ENCODE assay signal across 21 cellular contexts in the genomic region with DNA sequence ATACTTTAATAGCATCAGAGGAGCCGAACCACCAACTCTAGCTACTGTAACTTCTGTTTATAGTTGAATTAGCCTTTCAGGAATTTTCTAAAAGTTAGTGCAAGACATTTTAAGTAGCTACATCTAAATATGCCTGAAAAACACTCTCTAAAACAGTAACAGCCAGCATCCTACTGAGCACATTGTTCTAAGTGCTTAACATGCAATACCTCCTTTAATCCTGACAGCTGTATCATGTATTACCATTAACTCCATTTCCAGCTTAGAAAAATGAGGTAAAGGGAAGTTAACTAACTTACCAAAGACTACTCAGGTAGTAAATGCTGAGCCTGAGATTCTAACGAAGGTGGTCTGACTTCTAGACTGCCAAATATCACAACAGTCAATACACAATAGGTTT.
A peak's percentile ranks its signal among the peaks of the same experiment; 100 is the strongest.
DNase-seq lines count a peak whose midpoint lies in the region; ATAC-seq and TF ChIP-seq lines count a peak whose summit lies in the region.
"Had no signal": no experiment of that assay in that cellular context is flagged by ENCODE, and none has a peak within 500 bp of the region (broad histone marks: within the 10 kb centered on the region; RNA-seq: fewer than 3 reads in every experiment).

No MANE protein-coding gene starts in this region.

- intact Hi-C loops in left ventricle myocardium inferior (cut with micrococcal nuclease): no loop called here
- intact Hi-C loops in heart right ventricle (cut with DNase I): no loop called here
- intact Hi-C loops in Caco-2 (cut with micrococcal nuclease; ENCODE audit: unreplicated experiment): loop anchor here (1.0 kb wide), 1 partner anchor 11 kb away; no protein-coding TSS in a partner anchor

- H3K27me3 ChIP-seq in left ventricle myocardium inferior (ENCODE audit: low read depth): no peaks in the 10 kb centered on the region
- no peaks in the 10 kb centered on the region for H3K27me3 ChIP-seq in heart right ventricle
- no peaks in the 10 kb centered on the region for H3K27me3 ChIP-seq in neural progenitor cell
- no peaks in the 10 kb centered on the region for H3K27me3 ChIP-seq in Caco-2 (replicated peaks; ENCODE audit: control insufficient read depth, insufficient read depth, low read length)
- H3K27me3 ChIP-seq in foreskin keratinocyte: no peaks in the 10 kb centered on the region
- H3K27me3 ChIP-seq: pancreas had no signal

- WGBS in heart right ventricle, 2 donors: 58% methylated on average over 2 of the region's 2 CpGs

- CTCF ChIA-PET in Caco-2 (lab: Charles Lee): interaction anchor here (0.6 kb wide), 1 partner anchor 122 kb away, joined by 4 read pairs; no protein-coding TSS in a partner anchor
- CTCF ChIA-PET in RWPE1 (lab: Yijun Ruan, JAX): interaction anchor here (0.7 kb wide), 1 partner anchor 30 kb away, joined by 3 read pairs; no protein-coding TSS in a partner anchor

- H3K4me1 Mint-ChIP-seq in endothelial cell (ENCODE audit: unreplicated experiment): peaks cover 36% of the 10 kb centered on the region
- H3K4me1 Mint-ChIP-seq in neural progenitor cell: peaks cover 14% of the 10 kb centered on the region
- peaks cover 18% of the 10 kb centered on the region for H3K4me1 Mint-ChIP-seq in Caco-2 (ENCODE audit: low read depth, unreplicated experiment)
- H3K4me1 Mint-ChIP-seq: activated CD4-positive, alpha-beta memory T cell treated with anti-CD3 and anti-CD28 coated beads, Interleukin-2, amount 10 ng/mL, durations not matched to agents 7 days and 5 days; activated naive CD4-positive, alpha-beta T cell treated with anti-CD3 and anti-CD28 coated beads, Interleukin-2, amount 10 ng/mL, durations not matched to agents 7 days and 5 days had no signal

- H2AFZ ChIP-seq in neural progenitor cell (replicated peaks): no peak overlapping the region

- no peaks in the 10 kb centered on the region for H3K27me3 Mint-ChIP-seq in endothelial cell (ENCODE audit: unreplicated experiment)
- peaks cover 3% of the 10 kb centered on the region for H3K27me3 Mint-ChIP-seq in neural progenitor cell (ENCODE audit: insufficient read depth, low read depth)
- no peaks in the 10 kb centered on the region for H3K27me3 Mint-ChIP-seq in Caco-2 (ENCODE audit: insufficient read depth, unreplicated experiment)
- H3K27me3 Mint-ChIP-seq: activated CD4-positive, alpha-beta memory T cell treated with anti-CD3 and anti-CD28 coated beads, Interleukin-2, amount 10 ng/mL, durations not matched to agents 7 days and 5 days; activated naive CD4-positive, alpha-beta T cell treated with anti-CD3 and anti-CD28 coated beads, Interleukin-2, amount 10 ng/mL, durations not matched to agents 7 days and 5 days; activated T-cell treated with anti-CD3 and anti-CD28 coated beads, Interleukin-2, amount 50 U/mL, for 24 hours; IgD-negative memory B cell had no signal

- H3K4me3 ChIP-seq in left ventricle myocardium inferior: no peak overlapping the region
- H3K4me3 ChIP-seq in heart right ventricle: no peak overlapping the region
- H3K4me3 ChIP-seq in neural progenitor cell: no peak overlapping the region
- no peak overlapping the region for H3K4me3 ChIP-seq in Caco-2 (ENCODE audit: low read depth, low read length)
- H3K4me3 ChIP-seq: GM12878, pancreas had no signal

- no peak overlapping the region for H3K9ac ChIP-seq in neural progenitor cell

- H3K4me1 ChIP-seq in left ventricle myocardium inferior (peaks cover 70% of the 10 kb centered on the region), heart right ventricle (peaks cover 0 to 64% (median 45%) of the 10 kb centered on the region in 9 donors), neural progenitor cell (peaks cover 43% of the 10 kb centered on the region), Caco-2 (peaks cover 12% of the 10 kb centered on the region), foreskin keratinocyte (no peaks in the 10 kb centered on the region)

- H3K36me3 Mint-ChIP-seq in endothelial cell (ENCODE audit: low read depth, unreplicated experiment): peaks cover 26% of the 10 kb centered on the region
- H3K36me3 Mint-ChIP-seq in neural progenitor cell: peaks cover 28% of the 10 kb centered on the region
- peaks cover 20% of the 10 kb centered on the region for H3K36me3 Mint-ChIP-seq in Caco-2 (ENCODE audit: insufficient read depth, unreplicated experiment)
- H3K36me3 Mint-ChIP-seq: activated naive CD4-positive, alpha-beta T cell treated with anti-CD3 and anti-CD28 coated beads, Interleukin-2, amount 10 ng/mL, durations not matched to agents 7 days and 5 days had no signal

- H3K27ac Mint-ChIP-seq in endothelial cell (ENCODE audit: unreplicated experiment) (peak overlapping the region; percentile 21), neural progenitor cell (no peak overlapping the region), Caco-2 (ENCODE audit: unreplicated experiment) (no peak overlapping the region)
- H3K27ac Mint-ChIP-seq: activated CD4-positive, alpha-beta memory T cell treated with anti-CD3 and anti-CD28 coated beads, Interleukin-2, amount 10 ng/mL, durations not matched to agents 7 days and 5 days; activated naive CD4-positive, alpha-beta T cell treated with anti-CD3 and anti-CD28 coated beads, Interleukin-2, amount 10 ng/mL, durations not matched to agents 7 days and 5 days; activated T-cell treated with anti-CD3 and anti-CD28 coated beads, Interleukin-2, amount 50 U/mL, for 24 hours; IgD-negative memory B cell had no signal

- no peaks in the 10 kb centered on the region for H3K79me2 ChIP-seq in neural progenitor cell (ENCODE audit: low read depth)

- H3K9me3 ChIP-seq in left ventricle myocardium inferior (replicated peaks) (no peaks in the 10 kb centered on the region), heart right ventricle (no peaks in the 10 kb centered on the region), neural progenitor cell (ENCODE audit: low read depth) (no peaks in the 10 kb centered on the region), Caco-2 (no peaks in the 10 kb centered on the region)
- H3K9me3 ChIP-seq: pancreas had no signal

- H3F3A ChIP-seq in neural progenitor cell (ENCODE audit: low read depth): peaks cover 14% of the 10 kb centered on the region

- H3K36me3 ChIP-seq in left ventricle myocardium inferior (peaks cover 59% of the 10 kb centered on the region), heart right ventricle (peaks cover 0 to 93% (median 14%) of the 10 kb centered on the region in 9 donors), neural progenitor cell (peaks cover 3% of the 10 kb centered on the region), Caco-2 (ENCODE audit: control insufficient read depth, insufficient read depth, low read length) (no peaks in the 10 kb centered on the region)

- TF ChIP-seq CTCF in left ventricle myocardium inferior (IDR thresholded peaks at IDR 0.05; ENCODE audit: borderline replicate concordance) (no peak), heart right ventricle (IDR thresholded peaks at IDR 0.05) (no peak), endothelial cell (IDR thresholded peaks at IDR 0.05; ENCODE audit: unreplicated experiment) (no peak), neural progenitor cell (IDR thresholded peaks at IDR 0.05) (no peak), Caco-2 (IDR thresholded peaks at IDR 0.05; ENCODE audit: insufficient read depth in 1 of 2, low read depth in 1 of 2, low read length in 1 of 2, severe bottlenecking in 1 of 2, unreplicated experiment in 1 of 2) (no peak), foreskin keratinocyte (conservative IDR thresholded peaks at IDR 0.05) (no peak), RWPE1 (conservative IDR thresholded peaks at IDR 0.05; ENCODE audit: low read depth) (no peak)

- no peaks in the 10 kb centered on the region for H4K20me1 ChIP-seq in neural progenitor cell (ENCODE audit: low read depth)

- DNase-seq in left ventricle myocardium inferior: no peak
- DNase-seq in heart right ventricle: no peak
- no peak for DNase-seq in endothelial cell (ENCODE audit: low spot score)
- peak; percentile 16 for DNase-seq in neural progenitor cell (ENCODE audit: low spot score)
- no peak for DNase-seq in Caco-2
- DNase-seq in stimulated activated CD8-positive, alpha-beta memory T cell treated with anti-CD3 and anti-CD28 coated beads, Interleukin-4, amount 100 ng/mL, for 48 hours: no peak
- DNase-seq in foreskin keratinocyte: no peak
- DNase-seq in RWPE1 (ENCODE audit: low spot score): no peak
- DNase-seq: 8988T; activated CD4-positive, alpha-beta memory T cell treated with anti-CD3 and anti-CD28 coated beads, Interleukin-2, amount 10 ng/mL, durations not matched to agents 7 days and 5 days; activated naive CD4-positive, alpha-beta T cell treated with anti-CD3 and anti-CD28 coated beads, Interleukin-2, amount 10 ng/mL, durations not matched to agents 7 days and 5 days; activated T-cell treated with anti-CD3 and anti-CD28 coated beads, Interleukin-2, amount 50 U/mL, for 24 hours; GDM1; NCI-H187 treated with DMSO at 0.1 percent for 48 hours; NCI-H446; pancreas; SHP77 treated with DMSO at 0.1 percent for 48 hours; stimulated activated CD4-positive, alpha-beta T cell treated with anti-CD3 and anti-CD28 coated beads, Interleukin-4, amount 100 ng/mL, for 24 hours had no signal

- POLR2A ChIA-PET in Caco-2 (lab: Charles Lee): no interaction called here
- POLR2A ChIA-PET in RWPE1 (lab: Yijun Ruan, JAX; ENCODE audit: low non-redundant PET): no interaction called here

- H3K27ac ChIP-seq in left ventricle myocardium inferior (replicated peaks) (peak overlapping the region; percentile 41), heart right ventricle (peak overlapping the region in 5 of 10 donors; percentile 6 to 45 (median 25)), neural progenitor cell (no peak overlapping the region), foreskin keratinocyte (no peak overlapping the region), RWPE1 (no peak overlapping the region)
- H3K27ac ChIP-seq: VCaP had no signal

- no TSS peak for BruUV-seq in Caco-2 (replicated peaks; lab: Mats Ljungman, UMichigan)

- H3K4me2 ChIP-seq in neural progenitor cell: no peak overlapping the region

- H3K9me3 Mint-ChIP-seq in endothelial cell (ENCODE audit: unreplicated experiment) (no peaks in the 10 kb centered on the region), neural progenitor cell (no peaks in the 10 kb centered on the region), Caco-2 (ENCODE audit: unreplicated experiment) (no peaks in the 10 kb centered on the region)
- H3K9me3 Mint-ChIP-seq: activated CD4-positive, alpha-beta memory T cell treated with anti-CD3 and anti-CD28 coated beads, Interleukin-2, amount 10 ng/mL, durations not matched to agents 7 days and 5 days; activated naive CD4-positive, alpha-beta T cell treated with anti-CD3 and anti-CD28 coated beads, Interleukin-2, amount 10 ng/mL, durations not matched to agents 7 days and 5 days had no signal

- H3K4me3 Mint-ChIP-seq in endothelial cell (ENCODE audit: unreplicated experiment) (no peak overlapping the region), neural progenitor cell (no peak overlapping the region), Caco-2 (ENCODE audit: unreplicated experiment) (no peak overlapping the region)
- H3K4me3 Mint-ChIP-seq: activated CD4-positive, alpha-beta memory T cell treated with anti-CD3 and anti-CD28 coated beads, Interleukin-2, amount 10 ng/mL, durations not matched to agents 7 days and 5 days; activated naive CD4-positive, alpha-beta T cell treated with anti-CD3 and anti-CD28 coated beads, Interleukin-2, amount 10 ng/mL, durations not matched to agents 7 days and 5 days; activated T-cell treated with anti-CD3 and anti-CD28 coated beads, Interleukin-2, amount 50 U/mL, for 24 hours; IgD-negative memory B cell had no signal

- ATAC-seq in heart right ventricle (no peak), foreskin keratinocyte (no peak)
- ATAC-seq: GM12878 had no signal
